23 cellular contexts compared by ENCODE assay signal in the genomic region with DNA sequence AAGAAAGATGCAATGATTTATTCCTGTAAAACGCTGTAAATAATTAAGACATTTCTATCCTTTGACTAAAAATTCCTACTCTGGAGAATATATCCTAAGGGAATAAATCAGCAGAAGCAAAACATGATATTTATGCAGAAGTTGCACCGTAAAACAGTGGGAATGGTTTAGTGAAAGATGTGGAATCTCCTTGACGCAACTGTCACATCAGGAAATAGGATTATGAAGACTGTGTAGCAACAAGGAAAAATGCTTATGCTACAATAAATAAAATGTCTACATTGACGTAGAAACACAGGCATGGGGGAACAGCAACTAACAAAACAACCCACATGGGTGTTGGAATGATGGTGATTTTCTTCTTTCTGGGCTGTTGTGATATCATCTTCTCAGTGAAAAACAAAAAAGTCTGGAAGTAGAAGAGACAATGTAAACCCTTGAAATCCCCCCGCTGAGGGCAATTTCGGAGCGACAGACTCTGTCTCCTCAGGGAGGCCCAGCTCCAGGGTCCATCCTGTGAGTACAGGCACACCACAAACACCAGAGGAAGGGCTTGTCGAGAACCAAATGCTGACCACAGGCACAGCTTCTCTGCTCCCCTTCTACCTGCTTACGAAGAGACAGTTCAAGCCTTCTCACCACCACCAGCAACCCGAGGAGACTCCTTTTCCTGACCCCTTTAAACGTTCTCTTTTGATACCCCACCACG. TPM values are rescaled to one million over a fixed set of nuclear protein-coding genes. Genes with fewer than 3 reads are reported as not detected.
"Had no signal": no experiment of that assay in that cellular context is flagged by ENCODE, and none has a peak within 500 bp of the region (broad histone marks: within the 10 kb centered on the region; RNA-seq: fewer than 3 reads in every experiment).

No MANE protein-coding gene starts in this region.

- H3K27ac Mint-ChIP-seq: activated CD4-positive, alpha-beta T cell treated with anti-CD3 and anti-CD28 coated beads, Interleukin-2, amount 10 ng/mL, durations not matched to agents 7 days and 5 days; activated CD8-positive, alpha-beta T cell treated with anti-CD3 and anti-CD28 coated beads, Interleukin-2, amount 10 ng/mL, durations not matched to agents 7 days and 5 days; activated naive CD4-positive, alpha-beta T cell treated with anti-CD3 and anti-CD28 coated beads, Interleukin-2, amount 50 U/mL, for 24 hours; activated T-helper 1 cell treated with anti-CD3 and anti-CD28 coated beads, Interleukin-12 subunit alpha, Interleukin-12 subunit beta, Interleukin-2, Interleukin-4 antibody, amounts not matched to agents 30 ng/mL and 10 ng/mL and 1 ng/mL, durations not matched to agents 14 hours and 24 hours and 36 hours; progenitor cell of endocrine pancreas had no signal

- H3K4me1 ChIP-seq: body of pancreas, foreskin keratinocyte, spleen had no signal

- H3K4me3 ChIP-seq: body of pancreas, cardiac muscle cell, spleen had no signal

- H3K9me3 ChIP-seq: body of pancreas had no signal

- H3K27me3 ChIP-seq: body of pancreas, cardiac muscle cell, foreskin keratinocyte had no signal

- H3K27ac ChIP-seq: body of pancreas, cardiac muscle cell, epithelial cell of prostate, foreskin keratinocyte, spleen, VCaP had no signal

- H3K4me3 Mint-ChIP-seq: activated CD4-positive, alpha-beta T cell treated with anti-CD3 and anti-CD28 coated beads, Interleukin-2, amount 10 ng/mL, durations not matched to agents 7 days and 5 days; activated CD8-positive, alpha-beta T cell treated with anti-CD3 and anti-CD28 coated beads, Interleukin-2, amount 10 ng/mL, durations not matched to agents 7 days and 5 days; activated naive CD4-positive, alpha-beta T cell treated with anti-CD3 and anti-CD28 coated beads, Interleukin-2, amount 50 U/mL, for 24 hours; activated T-helper 1 cell treated with anti-CD3 and anti-CD28 coated beads, Interleukin-12 subunit alpha, Interleukin-12 subunit beta, Interleukin-2, Interleukin-4 antibody, amounts not matched to agents 30 ng/mL and 10 ng/mL and 1 ng/mL, durations not matched to agents 14 hours and 24 hours and 36 hours had no signal

- DNase-seq: activated CD4-positive, alpha-beta T cell treated with anti-CD3 and anti-CD28 coated beads, Interleukin-2, amount 10 ng/mL, durations not matched to agents 7 days and 5 days; activated CD4-positive, CD25-positive, alpha-beta regulatory T cell treated with anti-CD3 and anti-CD28 coated beads, Interleukin-2, amount 50 U/mL, for 72 hours; activated CD8-positive, alpha-beta T cell treated with anti-CD3 and anti-CD28 coated beads, Interleukin-2, amount 10 ng/mL, durations not matched to agents 7 days and 5 days; activated gamma-delta T cell treated with Interleukin-2 at 50 U/mL for 16 hours; anterior cingulate cortex; body of pancreas; cortex of kidney; foreskin keratinocyte; hippocampal formation; retina; spleen; stimulated activated CD4-positive, alpha-beta T cell treated with anti-CD3 and anti-CD28 coated beads, Interleukin-4, amount 100 ng/mL, for 24 hours; stimulated activated naive CD8-positive, alpha-beta T cell treated with anti-CD3 and anti-CD28 coated beads, Interleukin-15, Interleukin-2, amounts not matched to agents 100 U/mL and 50 U/mL, for 24 hours; SW 1271; T-helper 2 cell had no signal

- ATAC-seq: activated CD8-positive, alpha-beta T cell treated with anti-CD3 and anti-CD28 coated beads, Interleukin-2, amount 10 ng/mL, durations not matched to agents 7 days and 5 days; body of pancreas; foreskin keratinocyte; stimulated activated naive CD8-positive, alpha-beta T cell treated with anti-CD3 and anti-CD28 coated beads, Interleukin-15, Interleukin-2, amounts not matched to agents 100 U/mL and 50 U/mL, for 24 hours had no signal

- H3K4me1 Mint-ChIP-seq: activated CD4-positive, alpha-beta T cell treated with anti-CD3 and anti-CD28 coated beads, Interleukin-2, amount 10 ng/mL, durations not matched to agents 7 days and 5 days; activated naive CD4-positive, alpha-beta T cell treated with anti-CD3 and anti-CD28 coated beads, Interleukin-2, amount 50 U/mL, for 24 hours had no signal

- H3K9me3 Mint-ChIP-seq: activated CD4-positive, alpha-beta T cell treated with anti-CD3 and anti-CD28 coated beads, Interleukin-2, amount 10 ng/mL, durations not matched to agents 7 days and 5 days; activated naive CD4-positive, alpha-beta T cell treated with anti-CD3 and anti-CD28 coated beads, Interleukin-2, amount 50 U/mL, for 24 hours; activated T-helper 1 cell treated with anti-CD3 and anti-CD28 coated beads, Interleukin-12 subunit alpha, Interleukin-12 subunit beta, Interleukin-2, Interleukin-4 antibody, amounts not matched to agents 30 ng/mL and 10 ng/mL and 1 ng/mL, durations not matched to agents 14 hours and 24 hours and 36 hours had no signal

- H3K36me3 ChIP-seq: cardiac muscle cell, spleen had no signal

RNA-seq across cellular contexts. Expression of a gene that starts 25.2 kb away (rescaled TPM):
- total RNA-seq: activated T-helper 1 cell treated with anti-CD3 and anti-CD28 coated beads, Interleukin-12 subunit alpha, Interleukin-12 subunit beta, Interleukin-2, Interleukin-4 antibody, amounts not matched to agents 30 ng/mL and 10 ng/mL and 1 ng/mL, durations not matched to agents 14 hours and 24 hours and 36 hours; body of pancreas; fibroblast of lung; osteocyte had no signal
